Comparison of ENCODE assay signal across 9 cellular contexts in the genomic region with DNA sequence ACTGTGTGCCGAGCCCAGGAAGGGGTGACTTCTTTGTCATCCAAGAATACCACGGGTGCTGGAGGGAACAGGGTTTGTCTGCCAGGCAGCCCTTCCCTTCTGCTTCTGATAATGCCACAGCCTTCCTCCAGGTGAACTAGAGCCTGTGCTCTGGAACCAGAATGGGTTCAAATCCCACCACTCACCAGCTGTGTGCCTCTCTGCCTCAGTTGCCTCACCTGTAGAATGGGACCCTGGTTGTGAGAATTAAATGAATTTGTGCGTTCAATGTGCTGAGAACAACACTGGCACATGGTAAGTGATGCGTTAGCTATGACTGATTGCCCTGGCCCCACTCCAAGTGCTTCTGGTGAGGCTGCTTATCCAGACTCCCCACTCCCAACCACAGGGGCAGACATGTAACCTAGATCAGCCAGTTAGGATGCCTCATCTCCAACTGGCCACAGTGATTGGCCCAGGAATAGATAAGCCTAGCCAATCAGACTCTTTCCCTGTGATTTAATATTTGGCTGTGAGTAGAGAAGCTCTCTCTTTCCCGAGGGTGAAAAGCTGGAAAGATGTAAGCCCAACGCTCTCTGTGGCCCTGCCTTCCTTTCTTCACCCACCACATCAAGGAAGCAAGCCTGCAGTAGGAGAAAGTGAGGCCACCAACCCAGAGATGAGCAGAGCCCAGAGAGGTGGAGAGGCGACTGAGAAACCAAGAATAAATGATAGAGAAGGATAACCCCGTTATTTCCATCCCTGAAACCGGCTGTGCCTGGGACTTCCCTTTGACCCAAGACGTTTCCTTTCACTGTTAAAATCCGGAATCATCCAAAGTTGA. TPM values are rescaled to one million over a fixed set of nuclear protein-coding genes. Genes with fewer than 3 reads are reported as not detected.
A peak's percentile ranks its signal among the peaks of the same experiment; 100 is the strongest.
DNase-seq lines count a peak whose midpoint lies in the region; ATAC-seq and TF ChIP-seq lines count a peak whose summit lies in the region.
"Had no signal": no experiment of that assay in that cellular context is flagged by ENCODE, and none has a peak within 500 bp of the region (broad histone marks: within the 10 kb centered on the region; RNA-seq: fewer than 3 reads in every experiment).

No MANE protein-coding gene starts in this region.

- H3K27me3 ChIP-seq in adrenal gland = no peaks in the 10 kb centered on the region

- H3K4me3 ChIP-seq in adrenal gland = no peak overlapping the region

- H3K27ac ChIP-seq in adrenal gland = peak overlapping the region in 1 of 5 donors; percentile 11
- H3K27ac ChIP-seq: VCaP had no signal

- H3K4me3 Mint-ChIP-seq in naive B cell = no peak overlapping the region

- H3K36me3 Mint-ChIP-seq in naive B cell = no peaks in the 10 kb centered on the region

- intact Hi-C loops in adrenal gland (cut with DNase I) = loop anchor here (2.0 to 5.0 kb wide), 2 partner anchors 56 kb away; a partner anchor contains a TSS

- H3K9me3 ChIP-seq in adrenal gland (replicated peaks in 1 of 3) = no peaks in the 10 kb centered on the region

- no peak for TF ChIP-seq CTCF in adrenal gland (IDR thresholded peaks at IDR 0.05)

- no peak for TF ChIP-seq POLR2A in adrenal gland (IDR thresholded peaks at IDR 0.05)

- H3K27me3 Mint-ChIP-seq in naive B cell = peaks cover 0 to 5% (median 0%) of the 10 kb centered on the region in 3 donors

- peak overlapping the region in 4 of 6 donors; percentile 7 to 98 (median 86) for H3K27ac Mint-ChIP-seq in naive B cell

- DNase-seq in NCI-H2227 (lab: John Stamatoyannopoulos, UW; ENCODE audit: unreplicated experiment) (peak; percentile 45), NCI-H2227 treated with DMSO at 0.1 percent for 48 hours (lab: John Stamatoyannopoulos, UW) (no peak), NCI-H1048 (lab: John Stamatoyannopoulos, UW) (peak; percentile 53), adrenal gland (peak; percentile 82 to 96 (median 92)), naive B cell (no peak), ureter (ENCODE audit: low spot score) (no peak), HuH-7 (ENCODE audit: low spot score) (no peak)

- 50 to 63% (median 53%) methylated on average over 11 of the region's 11 CpGs for WGBS in adrenal gland, 4 donors

- ATAC-seq in naive B cell (ENCODE audit: low read depth in 2 of 2) (no peak), GM19023 (IDR thresholded peaks at IDR 0.05; ENCODE audit: unreplicated experiment) (no peak)

- H3K36me3 ChIP-seq in adrenal gland (replicated peaks in 1 of 2) = no peaks in the 10 kb centered on the region

- peaks cover 10% of the 10 kb centered on the region in 2 donors for H3K4me1 ChIP-seq in adrenal gland (replicated peaks in 1 of 2)

- no peaks in the 10 kb centered on the region for H3K9me3 Mint-ChIP-seq in naive B cell

- peaks cover 37 to 54% (median 52%) of the 10 kb centered on the region in 3 donors for H3K4me1 Mint-ChIP-seq in naive B cell

RNA-seq across cellular contexts. Expression of a gene that starts 20.8 kb away (rescaled TPM):
- total RNA-seq in adrenal gland (100 to 1,000 TPM in 5 of 8 donors, 10 to 100 TPM in 3; 24.0 to 176 (median 130) TPM), ureter (34.2 TPM)
- polyA plus RNA-seq in adrenal gland (100 to 1,000 TPM in 1 of 3 donors, 10 to 100 TPM in 2; 85.9 to 177 (median 97.1) TPM), naive B cell (ENCODE audit: low read depth in 6 of 6) (1,000 to 10,000 TPM; 1,442 to 2,525 (median 1,701) TPM)

RNA-seq across cellular contexts. Expression of a gene that starts 55.0 kb away (rescaled TPM):
- total RNA-seq in adrenal gland (under 1 TPM in 2 of 8 donors, not detected in 6; 0.27 to 0.55 TPM), ureter (not detected)
- polyA plus RNA-seq in adrenal gland (under 1 TPM; 0.05 to 0.10 (median 0.08) TPM), naive B cell (ENCODE audit: low read depth in 6 of 6) (1 to 10 TPM in 2 of 6 donors, under 1 TPM in 4; 0.21 to 3.1 (median 0.39) TPM)

Comparison
In these comparisons a context has a peak if more than half of its experiments do, and no peak if none do; other contexts are left out.
1. DNase-seq: peak in NCI-H2227 (single experiment), NCI-H1048 (single experiment) and adrenal gland (7 of 7); none in NCI-H2227 treated with DMSO at 0.1 percent for 48 hours (single experiment), naive B cell (single experiment), ureter (single experiment) and HuH-7 (single experiment).